1 cellular context compared by ENCODE assay signal in the genomic region with DNA sequence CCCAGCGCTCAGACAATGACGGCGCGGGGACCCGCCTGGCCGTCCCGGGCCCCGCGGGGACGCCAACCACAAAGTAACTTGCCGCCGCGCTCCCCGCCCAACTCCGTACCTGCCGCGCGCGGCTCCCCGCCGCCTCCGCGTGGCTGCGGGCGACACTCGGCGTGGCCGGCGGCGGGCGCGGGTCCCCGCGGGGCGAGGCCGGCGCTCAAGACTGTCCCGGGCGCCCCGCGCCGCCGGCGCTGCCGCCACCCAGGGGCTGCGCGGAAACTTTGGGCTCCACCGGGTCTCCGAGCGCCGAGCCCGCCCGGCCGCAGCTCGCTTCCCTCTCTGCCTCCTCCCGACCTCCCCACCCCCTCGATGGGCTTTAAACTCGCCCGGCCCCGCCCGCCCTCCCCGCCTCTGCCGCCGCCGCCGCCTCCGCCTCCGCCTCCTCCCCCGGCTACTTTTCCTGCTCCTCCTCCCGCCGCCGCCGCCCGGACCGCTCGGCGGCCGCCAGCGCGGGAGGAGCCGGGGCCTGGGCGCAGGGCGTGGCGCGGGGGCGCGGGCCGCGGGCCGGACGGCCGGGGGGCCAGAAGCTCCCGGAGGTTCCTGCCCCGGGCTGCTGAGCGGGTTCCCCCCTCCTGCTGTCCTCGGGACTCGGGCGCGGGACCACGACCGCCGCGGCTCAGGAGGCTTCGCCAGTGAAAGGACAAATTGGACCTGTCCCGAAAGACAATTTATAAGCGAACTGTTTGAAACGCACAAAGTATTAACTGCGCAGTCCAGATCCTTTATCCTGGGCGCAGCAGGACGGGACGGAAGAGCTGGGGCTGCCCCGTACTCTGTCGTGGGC.
A peak's percentile ranks its signal among the peaks of the same experiment; 100 is the strongest.
TF ChIP-seq lines count a peak whose summit lies in the region.

No MANE protein-coding gene starts in this region.

TF ChIP-seq in endothelial cell of umbilical vein, 7 proteins besides CTCF, POLR2A, EP300 and RAD21:
- TF ChIP-seq FOS (IDR thresholded peaks at IDR 0.05; ENCODE audit: borderline replicate concordance, insufficient read depth, low read length) (no peak), POLR2AphosphoS5 (IDR thresholded peaks at IDR 0.05; ENCODE audit: insufficient read depth, low read depth, low read length) (peak; percentile 77)
